In the genomic region with DNA sequence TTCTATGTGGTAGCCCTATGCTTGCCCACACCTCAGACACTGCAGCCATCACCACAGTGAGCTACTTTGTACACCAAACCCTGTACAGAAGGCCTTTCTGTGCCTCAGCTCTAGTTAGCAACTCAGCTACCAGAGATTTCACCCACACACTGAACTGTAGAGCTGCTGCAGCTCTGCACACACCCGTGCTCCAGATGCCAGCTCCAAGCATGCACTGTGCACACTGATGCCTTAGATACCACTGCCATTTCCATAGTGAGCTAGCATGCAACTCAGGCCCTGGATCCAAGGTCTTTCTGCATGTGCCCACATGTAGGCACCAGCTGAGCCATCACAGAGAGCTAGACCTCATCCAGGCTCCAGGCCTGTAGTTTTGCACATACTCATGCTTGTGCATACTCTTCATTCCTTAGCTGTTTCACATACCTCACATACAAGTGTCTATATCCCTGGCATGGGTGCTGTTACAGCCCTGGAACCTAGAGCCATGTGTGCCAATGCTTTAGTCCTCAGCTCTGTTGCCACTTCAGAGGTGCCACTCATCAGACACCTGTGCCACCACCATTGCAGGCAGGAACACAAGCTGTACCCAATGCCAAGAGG, we compare ENCODE assay signal across 25 cellular contexts.
A peak's percentile ranks its signal among the peaks of the same experiment; 100 is the strongest.
DNase-seq lines count a peak whose midpoint lies in the region; ATAC-seq and TF ChIP-seq lines count a peak whose summit lies in the region.
"Had no signal": no experiment of that assay in that cellular context is flagged by ENCODE, and none has a peak within 500 bp of the region (broad histone marks: within the 10 kb centered on the region; RNA-seq: fewer than 3 reads in every experiment).

No MANE protein-coding gene starts in this region.

- H3K27me3 ChIP-seq in breast epithelium (no peaks in the 10 kb centered on the region), trophoblast cell (ENCODE audit: insufficient read depth, low read length) (no peaks in the 10 kb centered on the region)
- H3K27me3 ChIP-seq: BLaER1 had no signal

- H3K4me3 Mint-ChIP-seq in CD14-positive monocyte (no peak overlapping the region), endothelial cell (ENCODE audit: unreplicated experiment) (no peak overlapping the region)
- H3K4me3 Mint-ChIP-seq: CD4-positive, alpha-beta T cell had no signal

- H2BK5ac ChIP-seq in trophoblast cell (ENCODE audit: low read depth, low read length, poor library complexity), result no peak overlapping the region

- H3K36me3 ChIP-seq in breast epithelium (no peaks in the 10 kb centered on the region), trophoblast cell (ENCODE audit: control insufficient read depth in 1 of 2, insufficient read depth in 2 of 2, low read length in 2 of 2) (no peaks in the 10 kb centered on the region)
- H3K36me3 ChIP-seq: BLaER1 had no signal

- H4K91ac ChIP-seq in trophoblast cell (ENCODE audit: low read depth, low read length), result no peak overlapping the region

- H4K12ac ChIP-seq in trophoblast cell (ENCODE audit: low read depth, low read length), result no peak overlapping the region

- no peak overlapping the region for H3K27ac Mint-ChIP-seq in CD14-positive monocyte
- no peak overlapping the region for H3K27ac Mint-ChIP-seq in endothelial cell (ENCODE audit: unreplicated experiment)
- H3K27ac Mint-ChIP-seq: CD4-positive, alpha-beta T cell had no signal

- H2AK5ac ChIP-seq in trophoblast cell (ENCODE audit: low read length), result no peak overlapping the region

- peaks cover 0 to 1% (median 0%) of the 10 kb centered on the region in 3 donors for H3K27me3 Mint-ChIP-seq in CD14-positive monocyte (ENCODE audit: low read depth in 3 of 3)
- H3K27me3 Mint-ChIP-seq in endothelial cell (ENCODE audit: unreplicated experiment), result peaks cover 1% of the 10 kb centered on the region
- H3K27me3 Mint-ChIP-seq: CD4-positive, alpha-beta T cell had no signal

- H3K4me1 ChIP-seq in breast epithelium, result no peaks in the 10 kb centered on the region
- peaks cover 0 to 7% of the 10 kb centered on the region in 2 experiments for H3K4me1 ChIP-seq in trophoblast cell (ENCODE audit: control insufficient read depth in 1 of 2, insufficient read depth in 2 of 2, low read length in 2 of 2)
- H3K4me1 ChIP-seq: BLaER1 had no signal

- no peak overlapping the region for H3K14ac ChIP-seq in trophoblast cell (ENCODE audit: low read length)

- in situ Hi-C loops in T47D (cut with HindIII; ENCODE audit: low pct_unique_long_range_greater_than_20kb, low sequenced_read_pairs), result no loop called here

- peaks cover 9 to 27% of the 10 kb centered on the region in 2 donors for H3K9me3 ChIP-seq in breast epithelium
- H3K9me3 ChIP-seq in trophoblast cell (ENCODE audit: insufficient read depth, low read depth, low read length), result no peaks in the 10 kb centered on the region
- H3K9me3 ChIP-seq: BLaER1 had no signal

- no peak overlapping the region for H3K9ac ChIP-seq in trophoblast cell (ENCODE audit: low read length)
- H3K9ac ChIP-seq: BLaER1, GM23248 had no signal

- peaks cover 0 to 17% (median 4%) of the 10 kb centered on the region in 7 donors for H3K9me3 Mint-ChIP-seq in CD14-positive monocyte
- H3K9me3 Mint-ChIP-seq in endothelial cell (ENCODE audit: unreplicated experiment), result no peaks in the 10 kb centered on the region

- peak; percentile 3 to 7 for DNase-seq in T47D (ENCODE audit: low read depth in 1 of 2, low spot score in 1 of 2)
- no peak for DNase-seq in breast epithelium (ENCODE audit: low spot score in 2 of 2)
- peak; percentile 54 for DNase-seq in islet precursor cell
- no peak for DNase-seq in trophoblast cell
- no peak for DNase-seq in CD14-positive monocyte (ENCODE audit: low spot score)
- DNase-seq in endothelial cell (ENCODE audit: low spot score), result no peak
- no peak for DNase-seq in cerebellum (ENCODE audit: low spot score)
- DNase-seq: ACHN; CD4-positive, alpha-beta T cell; GM23248; H7; Kasumi-1; NCI-H1092 treated with DMSO at 0.1 percent for 48 hours; NCI-H1436; NCI-H187; NCI-H2081 treated with DMSO at 0.1 percent for 48 hours; NCI-H2171; NCI-H226; NCI-H510A treated with DMSO at 0.1 percent for 48 hours; NCI-H748 treated with DMSO at 0.1 percent for 48 hours had no signal

- H3K79me1 ChIP-seq in trophoblast cell (ENCODE audit: low read length), result no peaks in the 10 kb centered on the region

- no CpG with 5 or more reads among the region's 1 CpG for WGBS in trophoblast cell (ENCODE audit: extremely low coverage, insufficient coverage, insufficient read length)

- ATAC-seq in GM21367 (IDR thresholded peaks at IDR 0.05; ENCODE audit: unreplicated experiment), result no peak
- ATAC-seq: HepG2, K562 had no signal

- no peak overlapping the region for H3K18ac ChIP-seq in trophoblast cell (ENCODE audit: low read length)

- H2BK12ac ChIP-seq in trophoblast cell (ENCODE audit: low read length), result no peak overlapping the region

- no peaks in the 10 kb centered on the region for H3K36me3 Mint-ChIP-seq in CD14-positive monocyte
- no peaks in the 10 kb centered on the region for H3K36me3 Mint-ChIP-seq in endothelial cell (ENCODE audit: low read depth, unreplicated experiment)

- H4K8ac ChIP-seq in trophoblast cell (ENCODE audit: low read depth, low read length), result no peak overlapping the region

- H3K4me2 ChIP-seq in trophoblast cell (ENCODE audit: low read length), result no peak overlapping the region
- H3K4me2 ChIP-seq: BLaER1 had no signal

- H3K27ac ChIP-seq in breast epithelium (no peak overlapping the region), trophoblast cell (ENCODE audit: low read depth, low read length) (no peak overlapping the region)
- H3K27ac ChIP-seq: 22Rv1, BLaER1, GM23248 had no signal

- H3K4me1 Mint-ChIP-seq in CD14-positive monocyte (no peaks in the 10 kb centered on the region), endothelial cell (ENCODE audit: unreplicated experiment) (no peaks in the 10 kb centered on the region)

- no peak overlapping the region for H3K4me3 ChIP-seq in breast epithelium
- H3K4me3 ChIP-seq in trophoblast cell (ENCODE audit: low read depth, low read length), result no peak overlapping the region
- H3K4me3 ChIP-seq: BLaER1, GM23248, K562 had no signal

- no peak overlapping the region for H2BK120ac ChIP-seq in trophoblast cell (ENCODE audit: insufficient read depth, low read length, poor library complexity)

- intact Hi-C loops in breast epithelium (cut with DNase I; ENCODE audit: low total_unique reads), result no loop called here
- intact Hi-C loops in CD14-positive monocyte (cut with micrococcal nuclease), result no loop called here

- H3K23ac ChIP-seq in trophoblast cell (ENCODE audit: low read length), result peak overlapping the region; percentile 31

- TF ChIP-seq CTCF in breast epithelium (IDR thresholded peaks at IDR 0.05), result no peak
- no peak for TF ChIP-seq CTCF in CD14-positive monocyte (IDR thresholded peaks at IDR 0.05)
- TF ChIP-seq CTCF in endothelial cell (IDR thresholded peaks at IDR 0.05; ENCODE audit: unreplicated experiment), result no peak

- H3K79me2 ChIP-seq in trophoblast cell (ENCODE audit: control insufficient read depth, insufficient read depth, low read length, poor library complexity), result no peaks in the 10 kb centered on the region

- no peak overlapping the region for H3K4ac ChIP-seq in trophoblast cell (ENCODE audit: low read depth, low read length)

- no peak for TF ChIP-seq POLR2A in breast epithelium (IDR thresholded peaks at IDR 0.05)

- no peak overlapping the region for H2AFZ ChIP-seq in trophoblast cell (ENCODE audit: insufficient read depth, low read length, poor library complexity)
- H2AFZ ChIP-seq: GM23248 had no signal

Comparison
In these comparisons a context has a peak if more than half of its experiments do, and no peak if none do; other contexts are left out.
1. DNase-seq: peak in T47D (2 of 2) and islet precursor cell (single experiment); none in breast epithelium (0 of 2), trophoblast cell (0 of 2), CD14-positive monocyte (single experiment), endothelial cell (single experiment) and cerebellum (single experiment).